In genomic region chrX:50805316-50805715, GRCh38 we compare ENCODE assay signal across 19 cellular contexts.
DNase-seq lines count a peak whose midpoint lies in the region; ATAC-seq and TF ChIP-seq lines count a peak whose summit lies in the region.
"Had no signal": no experiment of that assay in that cellular context is flagged by ENCODE, and none has a peak within 500 bp of the region (broad histone marks: within the 10 kb centered on the region; RNA-seq: fewer than 3 reads in every experiment).

No MANE protein-coding gene starts in this region.

- peak overlapping the region; percentile 88 for H3K27ac Mint-ChIP-seq in nephron progenitor cell
- H3K27ac Mint-ChIP-seq: CD4-positive, alpha-beta memory T cell had no signal

- DNase-seq in DMS53 (lab: John Stamatoyannopoulos, UW): peak; percentile 16
- no peak for DNase-seq in DMS53 treated with DMSO at 0.1 percent for 48 hours (lab: John Stamatoyannopoulos, UW; ENCODE audit: unreplicated experiment)
- DNase-seq in kidney tubule cell (ENCODE audit: low spot score): peak; percentile 78
- no peak for DNase-seq in nephron progenitor cell
- DNase-seq in nucleus accumbens (lab: John Stamatoyannopoulos, UW): no peak
- DNase-seq: Caco-2; CD4-positive, alpha-beta memory T cell; GF-D8; MM.1S; NCI-H1092; NCI-H1436; NCI-H187 treated with DMSO at 0.1 percent for 48 hours; NCI-H510A; NCI-H748 treated with DMSO at 0.1 percent for 48 hours; SIG-M5; SK-N-SH had no signal

- H3K9me3 Mint-ChIP-seq in nephron progenitor cell: peaks cover 49% of the 10 kb centered on the region

- no peak for TF ChIP-seq CTCF in nephron progenitor cell (IDR thresholded peaks at IDR 0.05)

- H3K4me1 Mint-ChIP-seq in nephron progenitor cell: peaks cover 50% of the 10 kb centered on the region
- H3K4me1 Mint-ChIP-seq: CD4-positive, alpha-beta memory T cell had no signal

- ATAC-seq in HG02588 (IDR thresholded peaks at IDR 0.05; ENCODE audit: unreplicated experiment) (no peak), GM18907 (IDR thresholded peaks at IDR 0.05; ENCODE audit: unreplicated experiment) (no peak), HG03378 (IDR thresholded peaks at IDR 0.05; ENCODE audit: unreplicated experiment) (no peak)

- H3K27me3 Mint-ChIP-seq in nephron progenitor cell (ENCODE audit: low read depth, poor library complexity): no peaks in the 10 kb centered on the region

- peaks cover 21% of the 10 kb centered on the region for H3K36me3 Mint-ChIP-seq in nephron progenitor cell (ENCODE audit: low read depth)
- H3K36me3 Mint-ChIP-seq: CD4-positive, alpha-beta memory T cell had no signal

- H3K4me3 Mint-ChIP-seq in nephron progenitor cell: peak overlapping the region; percentile 19
- H3K4me3 Mint-ChIP-seq: CD4-positive, alpha-beta memory T cell had no signal

Comparison
In these comparisons a context has a peak if more than half of its experiments do, and no peak if none do; other contexts are left out.
1. DNase-seq: peak in DMS53 (single experiment) and kidney tubule cell (single experiment); none in DMS53 treated with DMSO at 0.1 percent for 48 hours (single experiment), nephron progenitor cell (single experiment) and nucleus accumbens (0 of 56).